8 cellular contexts compared by ENCODE assay signal in the genomic region with DNA sequence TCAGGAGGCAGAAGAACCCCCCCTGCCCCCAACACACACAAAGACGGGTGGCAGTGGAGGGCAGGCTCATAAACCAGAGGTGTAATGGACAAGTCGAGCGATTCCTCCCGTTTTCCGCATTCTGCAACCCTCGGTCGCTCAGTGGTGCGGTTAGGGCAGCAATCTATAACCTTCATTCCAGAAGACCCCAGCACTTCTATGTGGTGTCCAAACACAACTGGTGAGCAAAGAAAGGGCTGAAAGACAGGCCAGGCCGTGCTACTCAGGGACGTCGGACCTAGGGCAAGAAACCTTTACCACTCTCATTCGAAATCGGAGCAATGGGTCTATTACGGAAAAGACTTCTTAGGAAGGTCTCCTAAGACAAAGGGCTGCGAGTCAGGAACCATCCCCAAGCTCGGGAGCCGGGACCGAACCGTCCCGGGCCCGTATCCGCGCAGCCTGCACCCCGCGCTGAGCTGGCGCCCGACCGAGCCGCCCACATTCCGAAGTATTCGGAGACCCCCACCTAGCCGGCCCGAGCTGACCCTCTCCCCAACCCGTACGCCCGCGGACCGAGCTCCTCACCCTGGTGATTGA. TPM values are rescaled to one million over a fixed set of nuclear protein-coding genes. Genes with fewer than 3 reads are reported as not detected.
A peak's percentile ranks its signal among the peaks of the same experiment; 100 is the strongest.
DNase-seq lines count a peak whose midpoint lies in the region; ATAC-seq and TF ChIP-seq lines count a peak whose summit lies in the region.

No MANE protein-coding gene starts in this region.

- peaks cover 0 to 55% of the 10 kb centered on the region in 2 donors for H3K4me1 ChIP-seq in right atrium auricular region

- peak overlapping the region; percentile 92 to 95 for H3K4me3 ChIP-seq in right atrium auricular region

- peak overlapping the region; percentile 84 for H3K27ac Mint-ChIP-seq in HFFc6
- peak overlapping the region; percentile 86 for H3K27ac Mint-ChIP-seq in activated naive CD8-positive, alpha-beta T cell treated with anti-CD3 and anti-CD28 coated beads, Interleukin-2, amount 10 ng/mL, durations not matched to agents 7 days and 5 days

- peak; percentile 32 for ATAC-seq in activated naive CD8-positive, alpha-beta T cell treated with anti-CD3 and anti-CD28 coated beads, Interleukin-2, amount 10 ng/mL, durations not matched to agents 7 days and 5 days (ENCODE audit: low read depth)

- POLR2A ChIA-PET in activated naive CD8-positive, alpha-beta T cell treated with anti-CD3 and anti-CD28 coated beads, Interleukin-2, amount 10 ng/mL, durations not matched to agents 7 days and 5 days (lab: Charles Lee) = interaction anchor here (0.6 to 1.7 kb wide), 6 partner anchors 8 to 567 kb away, joined by 4 to 6 read pairs (median 5); partner anchors contain the start of gene RBM43

- DNase-seq in NCI-H82 (lab: John Stamatoyannopoulos, UW) (peak; percentile 64), NCI-H82 treated with DMSO at 0.1 percent for 48 hours (lab: John Stamatoyannopoulos, UW; ENCODE audit: unreplicated experiment) (no peak), HFFc6 (no peak), NCI-H69 (lab: John Stamatoyannopoulos, UW) (peak; percentile 43), right atrium auricular region (ENCODE audit: low spot score) (no peak), retina (peak; percentile 84), ureter (ENCODE audit: low spot score) (no peak)
- DNase-seq in activated naive CD8-positive, alpha-beta T cell treated with anti-CD3 and anti-CD28 coated beads, Interleukin-2, amount 10 ng/mL, durations not matched to agents 7 days and 5 days = no peak

- H3K4me1 Mint-ChIP-seq in HFFc6 (ENCODE audit: low read depth) = peaks cover 50% of the 10 kb centered on the region
- H3K4me1 Mint-ChIP-seq in activated naive CD8-positive, alpha-beta T cell treated with anti-CD3 and anti-CD28 coated beads, Interleukin-2, amount 10 ng/mL, durations not matched to agents 7 days and 5 days = peaks cover 27% of the 10 kb centered on the region

- no peaks in the 10 kb centered on the region for H3K9me3 Mint-ChIP-seq in HFFc6
- H3K9me3 Mint-ChIP-seq in activated naive CD8-positive, alpha-beta T cell treated with anti-CD3 and anti-CD28 coated beads, Interleukin-2, amount 10 ng/mL, durations not matched to agents 7 days and 5 days = no peaks in the 10 kb centered on the region

- H3K36me3 ChIP-seq in right atrium auricular region = no peaks in the 10 kb centered on the region

- TF ChIP-seq CTCF in HFFc6 (IDR thresholded peaks at IDR 0.05) (no peak), right atrium auricular region (IDR thresholded peaks at IDR 0.05) (no peak)

- H3K27ac ChIP-seq in right atrium auricular region = peak overlapping the region; percentile 92 to 94

- no peaks in the 10 kb centered on the region for H3K36me3 Mint-ChIP-seq in HFFc6 (ENCODE audit: low read depth)
- H3K36me3 Mint-ChIP-seq in activated naive CD8-positive, alpha-beta T cell treated with anti-CD3 and anti-CD28 coated beads, Interleukin-2, amount 10 ng/mL, durations not matched to agents 7 days and 5 days = peaks cover 2% of the 10 kb centered on the region

- H3K27me3 Mint-ChIP-seq in HFFc6 (ENCODE audit: insufficient read depth) = peaks cover 1% of the 10 kb centered on the region; the same call in 1 of the 2 replicates
- H3K27me3 Mint-ChIP-seq in activated naive CD8-positive, alpha-beta T cell treated with anti-CD3 and anti-CD28 coated beads, Interleukin-2, amount 10 ng/mL, durations not matched to agents 7 days and 5 days = no peaks in the 10 kb centered on the region

- no peaks in the 10 kb centered on the region for H3K9me3 ChIP-seq in right atrium auricular region

- H3K4me3 Mint-ChIP-seq in HFFc6 = peak overlapping the region; percentile 87
- H3K4me3 Mint-ChIP-seq in activated naive CD8-positive, alpha-beta T cell treated with anti-CD3 and anti-CD28 coated beads, Interleukin-2, amount 10 ng/mL, durations not matched to agents 7 days and 5 days = peak overlapping the region; percentile 94

- no peaks in the 10 kb centered on the region for H3K27me3 ChIP-seq in right atrium auricular region

RNA-seq across cellular contexts. Expression of gene ARL5A, which starts 0.6 kb away (rescaled TPM):
- total RNA-seq in HFFc6 (2021; fragmentation: NEBNext Ultra II Directional; extraction: Animal tissue kit (Norgen Biotek cat#: 25700)) = 10 to 100 TPM; 32.0 to 46.6 (median 39.9) TPM
- total RNA-seq in activated naive CD8-positive, alpha-beta T cell treated with anti-CD3 and anti-CD28 coated beads, Interleukin-2, amount 10 ng/mL, durations not matched to agents 7 days and 5 days = 10 to 100 TPM; 41.6 to 44.8 TPM
- 10 to 100 TPM; 69.3 to 82.1 TPM for total RNA-seq in right atrium auricular region
- total RNA-seq in ureter = 39.8 TPM

Comparison
In these comparisons a context has a peak if more than half of its experiments do, and no peak if none do; other contexts are left out.
1. DNase-seq: peak in NCI-H82 (single experiment), NCI-H69 (single experiment) and retina (single experiment); none in NCI-H82 treated with DMSO at 0.1 percent for 48 hours (single experiment), HFFc6 (single experiment), activated naive CD8-positive, alpha-beta T cell treated with anti-CD3 and anti-CD28 coated beads, Interleukin-2, amount 10 ng/mL, durations not matched to agents 7 days and 5 days (single experiment), right atrium auricular region (single experiment) and ureter (single experiment).